Comparison of ENCODE assay signal across 14 cellular contexts in the genomic region with DNA sequence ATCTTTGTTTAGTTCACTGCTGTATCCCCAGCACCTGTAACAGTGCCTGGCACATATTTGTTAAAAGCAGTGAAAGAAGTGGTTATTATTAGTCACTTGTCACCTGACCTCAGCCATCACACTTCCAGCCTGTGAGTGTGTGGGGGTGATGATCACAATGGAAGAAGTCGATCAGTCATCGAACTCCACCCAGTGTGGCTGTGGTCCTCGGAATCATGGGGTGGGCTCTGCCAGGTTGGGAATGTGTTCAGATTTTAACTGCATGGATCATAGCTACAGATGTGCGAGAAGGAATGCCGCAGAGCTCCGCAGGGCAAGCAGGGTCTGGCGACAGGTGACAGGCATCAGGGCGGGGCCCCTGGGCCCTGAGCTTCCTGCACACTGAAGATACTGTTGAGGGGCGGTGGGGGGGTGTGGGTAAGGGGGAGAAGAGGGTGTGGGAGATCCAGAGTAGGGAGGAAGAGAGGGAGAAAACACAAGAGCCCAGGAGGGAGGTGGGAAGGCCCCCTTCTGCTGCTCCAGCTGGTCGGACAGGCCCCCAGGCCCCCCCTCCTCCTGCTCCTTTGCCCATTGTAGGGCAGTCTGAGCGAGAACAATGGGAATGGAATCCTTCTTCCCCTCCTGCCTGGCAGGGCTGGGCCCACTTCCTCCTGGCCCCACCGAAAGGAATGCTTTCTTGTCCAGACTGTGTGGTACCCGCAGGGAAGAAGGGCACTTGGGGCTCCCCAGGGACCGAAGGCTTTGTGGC.
A peak's percentile ranks its signal among the peaks of the same experiment; 100 is the strongest.
DNase-seq lines count a peak whose midpoint lies in the region; ATAC-seq, FAIRE-seq and TF ChIP-seq lines count a peak whose summit lies in the region.
"Had no signal": no experiment of that assay in that cellular context is flagged by ENCODE, and none has a peak within 500 bp of the region (broad histone marks: within the 10 kb centered on the region; RNA-seq: fewer than 3 reads in every experiment).

No MANE protein-coding gene starts in this region.

- intact Hi-C loops in A673 (cut with micrococcal nuclease; ENCODE audit: unreplicated experiment), result no loop called here

- H3K4me1 Mint-ChIP-seq in astrocyte (ENCODE audit: low read depth, unreplicated experiment) (peaks cover 14% of the 10 kb centered on the region), HFFc6 (ENCODE audit: low read depth) (no peaks in the 10 kb centered on the region)

- H3K27me3 ChIP-seq in A673 (replicated peaks; ENCODE audit: insufficient read depth, low read depth, low read length, poor library complexity) (no peaks in the 10 kb centered on the region), HUES6 (ENCODE audit: control insufficient read depth, insufficient read depth, low read length) (no peaks in the 10 kb centered on the region), astrocyte (ENCODE audit: insufficient read depth, low read length) (no peaks in the 10 kb centered on the region)
- H3K27me3 ChIP-seq: right lobe of liver had no signal

- H3K79me2 ChIP-seq in astrocyte (ENCODE audit: insufficient read depth, low read length), result no peaks in the 10 kb centered on the region

- CTCF ChIA-PET in A673 (lab: Charles Lee), result interaction anchor here (0.6 kb wide), 1 partner anchor 314 kb away, joined by 4 read pairs; no protein-coding TSS in a partner anchor

- TF ChIP-seq CTCF in A673 (conservative IDR thresholded peaks at IDR 0.05; ENCODE audit: low read depth, low read length), result no peak
- no peak for TF ChIP-seq CTCF in astrocyte (IDR thresholded peaks at IDR 0.05; ENCODE audit: insufficient read depth, low read depth, low read length)
- no peak for TF ChIP-seq CTCF in HFFc6 (IDR thresholded peaks at IDR 0.05)

- peaks cover 2% of the 10 kb centered on the region for H3K9me3 Mint-ChIP-seq in astrocyte (ENCODE audit: unreplicated experiment)
- H3K9me3 Mint-ChIP-seq in HFFc6, result no peaks in the 10 kb centered on the region
- H3K9me3 Mint-ChIP-seq: CD4-positive, alpha-beta memory T cell had no signal

- H3K36me3 Mint-ChIP-seq in astrocyte (ENCODE audit: low read depth, unreplicated experiment) (peaks cover 2% of the 10 kb centered on the region), HFFc6 (ENCODE audit: low read depth) (no peaks in the 10 kb centered on the region; the same call in 1 of the 2 replicates)
- H3K36me3 Mint-ChIP-seq: CD4-positive, alpha-beta memory T cell had no signal

- H3K4me2 ChIP-seq in astrocyte (ENCODE audit: low read length), result peak overlapping the region; percentile 34

- H3K9ac ChIP-seq in HUES6 (ENCODE audit: low read length) (peak overlapping the region; percentile 29), astrocyte (ENCODE audit: low read length) (no peak overlapping the region)

- ATAC-seq in HG03045 (IDR thresholded peaks at IDR 0.05; ENCODE audit: unreplicated experiment), result no peak
- ATAC-seq: left lobe of liver had no signal

- no TSS peak for BruUV-seq in A673 (replicated peaks; lab: Mats Ljungman, UMichigan)

- H2AFZ ChIP-seq in astrocyte (ENCODE audit: low read depth, low read length), result peak overlapping the region; percentile 29

- no peak overlapping the region for H3K27ac ChIP-seq in A673 (ENCODE audit: low read depth, low read length, poor library complexity, severe bottlenecking)
- peak overlapping the region; percentile 41; the same call in 1 of the 2 replicates for H3K27ac ChIP-seq in HUES6 (ENCODE audit: low read depth, low read length)
- H3K27ac ChIP-seq in astrocyte (ENCODE audit: low read depth, low read length), result no peak overlapping the region
- H3K27ac ChIP-seq: right lobe of liver had no signal

- H3K4me1 ChIP-seq in A673 (ENCODE audit: insufficient read depth, low read length, poor library complexity, severe bottlenecking), result peaks cover 10% of the 10 kb centered on the region
- peaks cover 27% of the 10 kb centered on the region for H3K4me1 ChIP-seq in HUES6 (ENCODE audit: control insufficient read depth, insufficient read depth, low read length)
- peaks cover 10% of the 10 kb centered on the region for H3K4me1 ChIP-seq in astrocyte (ENCODE audit: insufficient read depth, low read length)
- H3K4me1 ChIP-seq: right lobe of liver had no signal

- H3K36me3 ChIP-seq in A673 (ENCODE audit: insufficient read depth, low read length, poor library complexity, severe bottlenecking) (no peaks in the 10 kb centered on the region), HUES6 (ENCODE audit: control insufficient read depth, insufficient read depth, low read length) (no peaks in the 10 kb centered on the region), astrocyte (ENCODE audit: insufficient read depth, low read length) (no peaks in the 10 kb centered on the region)
- H3K36me3 ChIP-seq: right lobe of liver had no signal

- POLR2A ChIA-PET in A673 (lab: Charles Lee; ENCODE audit: low non-redundant PET), result interaction anchor here (0.5 kb wide), 1 partner anchor 1494 kb away, joined by 4 read pairs; no protein-coding TSS in a partner anchor

- peaks cover 14% of the 10 kb centered on the region for H3K27me3 Mint-ChIP-seq in astrocyte (ENCODE audit: low read depth, unreplicated experiment)
- peaks cover 8% of the 10 kb centered on the region for H3K27me3 Mint-ChIP-seq in HFFc6 (ENCODE audit: insufficient read depth)

- H3K4me3 Mint-ChIP-seq in astrocyte (ENCODE audit: unreplicated experiment) (peak overlapping the region; percentile 17), HFFc6 (no peak overlapping the region)
- H3K4me3 Mint-ChIP-seq: CD4-positive, alpha-beta memory T cell had no signal

- DNase-seq in A673 (ENCODE audit: low spot score), result peak; percentile 50
- peak; percentile 43 for DNase-seq in astrocyte (ENCODE audit: low read depth)
- DNase-seq in myocyte (ENCODE audit: low read depth), result peak; percentile 31
- no peak for DNase-seq in NCI-H774 (lab: John Stamatoyannopoulos, UW)
- no peak for DNase-seq in putamen (ENCODE audit: low spot score)
- DNase-seq in HFFc6, result no peak
- DNase-seq: CD4-positive, alpha-beta memory T cell; NCI-H1417 treated with DMSO at 0.1 percent for 48 hours; right lobe of liver had no signal

- no peaks in the 10 kb centered on the region for H3K9me3 ChIP-seq in A673 (ENCODE audit: low read depth, low read length, poor library complexity, severe bottlenecking)
- no peaks in the 10 kb centered on the region for H3K9me3 ChIP-seq in HUES6 (ENCODE audit: control insufficient read depth, insufficient read depth, low read depth, low read length)
- no peaks in the 10 kb centered on the region for H3K9me3 ChIP-seq in astrocyte (ENCODE audit: insufficient read depth, low read depth, low read length)
- H3K9me3 ChIP-seq: right lobe of liver had no signal

- H3K27ac Mint-ChIP-seq in astrocyte (ENCODE audit: unreplicated experiment) (peak overlapping the region; percentile 79), HFFc6 (no peak overlapping the region)

- FAIRE-seq in astrocyte (lab: Jason Lieb, UNC), result no peak
- FAIRE-seq: colon, GM12891 had no signal

- H4K20me1 ChIP-seq in astrocyte (ENCODE audit: insufficient read depth, low read length), result no peaks in the 10 kb centered on the region

- H3K4me3 ChIP-seq in A673 (ENCODE audit: low read depth, low read length, poor library complexity, severe bottlenecking) (no peak overlapping the region), HUES6 (ENCODE audit: low read depth, low read length) (peak overlapping the region; percentile 16; the same call in 1 of the 2 replicates), astrocyte (ENCODE audit: insufficient read depth, low read depth, low read length) (no peak overlapping the region)
- H3K4me3 ChIP-seq: right lobe of liver had no signal

Comparison
In these comparisons a context has a peak if more than half of its experiments do, and no peak if none do; other contexts are left out.
1. DNase-seq: peak in A673 (single experiment), astrocyte (single experiment) and myocyte (single experiment); none in NCI-H774 (single experiment), putamen (single experiment) and HFFc6 (single experiment).